ENCODE assay signal across 8 cellular contexts in genomic region chr3:108221911-108222812, GRCh38. TPM values are rescaled to one million over a fixed set of nuclear protein-coding genes. Genes with fewer than 3 reads are reported as not detected.
DNase-seq lines count a peak whose midpoint lies in the region; ATAC-seq and TF ChIP-seq lines count a peak whose summit lies in the region.

A gene with protein sequence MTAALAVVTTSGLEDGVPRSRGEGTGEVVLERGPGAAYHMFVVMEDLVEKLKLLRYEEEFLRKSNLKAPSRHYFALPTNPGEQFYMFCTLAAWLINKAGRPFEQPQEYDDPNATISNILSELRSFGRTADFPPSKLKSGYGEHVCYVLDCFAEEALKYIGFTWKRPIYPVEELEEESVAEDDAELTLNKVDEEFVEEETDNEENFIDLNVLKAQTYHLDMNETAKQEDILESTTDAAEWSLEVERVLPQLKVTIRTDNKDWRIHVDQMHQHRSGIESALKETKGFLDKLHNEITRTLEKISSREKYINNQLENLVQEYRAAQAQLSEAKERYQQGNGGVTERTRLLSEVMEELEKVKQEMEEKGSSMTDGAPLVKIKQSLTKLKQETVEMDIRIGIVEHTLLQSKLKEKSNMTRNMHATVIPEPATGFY (minus strand): TSS chr3:108222424. CDS start chr3:108222322, 102 bp downstream.

- H3K36me3 ChIP-seq in CD8-positive, alpha-beta T cell (ENCODE audit: insufficient read depth, low read length), result no peaks in the 10 kb centered on the region
- H3K36me3 ChIP-seq in effector memory CD4-positive, alpha-beta T cell (ENCODE audit: control insufficient read depth, insufficient read depth, low read length), result no peaks in the 10 kb centered on the region

- peaks cover 12% of the 10 kb centered on the region for H3K36me3 Mint-ChIP-seq in CD8-positive, alpha-beta T cell

- peak; percentile 89 to 97 (median 95) for DNase-seq in CD8-positive, alpha-beta T cell
- DNase-seq in HS-5 (ENCODE audit: low read depth), result peak; percentile 96
- peak; percentile 86 for DNase-seq in NK-92 treated with Interleukin-12 subunit alpha and Interleukin-12 subunit beta, amount 100 ng/mL, for 24 hours (lab: John Stamatoyannopoulos, UW)
- peak; percentile 94 to 96 (median 94) for DNase-seq in effector memory CD4-positive, alpha-beta T cell
- DNase-seq in lung microvascular endothelial cell (ENCODE audit: low read depth in 2 of 2), result peak; percentile 98 to 99
- DNase-seq in stimulated activated CD4-positive, alpha-beta T cell treated with anti-CD3 and anti-CD28 coated beads, TNF-alpha, amount 100 ng/mL, for 48 hours (ENCODE audit: low read depth in 3 of 3), result peak; percentile 84 to 88 (median 87)

- no peaks in the 10 kb centered on the region for H3K9me3 Mint-ChIP-seq in CD8-positive, alpha-beta T cell

- H3K4me1 Mint-ChIP-seq in CD8-positive, alpha-beta T cell (ENCODE audit: low read depth), result peaks cover 53% of the 10 kb centered on the region

- peak within 1 kb of the TSS; percentile 73 for H3K4me3 ChIP-seq in CD8-positive, alpha-beta T cell (ENCODE audit: low read depth, low read length)
- peak within 1 kb of the TSS; percentile 77 for H3K4me3 ChIP-seq in effector memory CD4-positive, alpha-beta T cell (ENCODE audit: insufficient read depth, low read depth, low read length, poor library complexity, severe bottlenecking)

- H3K27ac Mint-ChIP-seq in CD8-positive, alpha-beta T cell, result peak within 1 kb of the TSS; percentile 98

- no peaks in the 10 kb centered on the region for H3K9me3 ChIP-seq in CD8-positive, alpha-beta T cell (ENCODE audit: low read length)
- no peaks in the 10 kb centered on the region for H3K9me3 ChIP-seq in effector memory CD4-positive, alpha-beta T cell (ENCODE audit: control insufficient read depth, low read length)

- ATAC-seq in CD8-positive, alpha-beta T cell, result peak; percentile 94
- peak; percentile 86 for ATAC-seq in GM19468 (IDR thresholded peaks at IDR 0.05; ENCODE audit: extremely low read depth, unreplicated experiment)

- CTCF ChIA-PET in CD8-positive, alpha-beta T cell (lab: Charles Lee), result interaction anchor here (0.5 to 2.9 kb wide), 3 partner anchors 50 to 294 kb away, joined by 3 to 13 read pairs (median 3); no protein-coding TSS in a partner anchor
- CTCF ChIA-PET in activated CD8-positive, alpha-beta memory T cell treated with anti-CD3 and anti-CD28 coated beads for 36 hours (lab: Charles Lee), result interaction anchor here (0.8 to 1.1 kb wide), 2 partner anchors 166 to 531 kb away, joined by 3 read pairs; no protein-coding TSS in a partner anchor

- peak within 1 kb of the TSS; percentile 97 for H3K4me3 Mint-ChIP-seq in CD8-positive, alpha-beta T cell

- POLR2A ChIA-PET in CD8-positive, alpha-beta T cell (lab: Charles Lee), result interaction anchor here (0.5 to 6.0 kb wide), 12 partner anchors 9 to 602 kb away, joined by 3 to 46 read pairs (median 4); partner anchors contain the start of gene CD47
- POLR2A ChIA-PET in activated CD8-positive, alpha-beta memory T cell treated with anti-CD3 and anti-CD28 coated beads for 36 hours (lab: Charles Lee), result interaction anchor here (1.1 to 1.6 kb wide), 3 partner anchors 74 to 132 kb away, joined by 3 to 8 read pairs (median 7); partner anchors contain the start of gene HHLA2

- peak within 1 kb of the TSS; percentile 96 for H3K27ac ChIP-seq in CD8-positive, alpha-beta T cell (ENCODE audit: low read depth, low read length)
- H3K27ac ChIP-seq in effector memory CD4-positive, alpha-beta T cell (ENCODE audit: insufficient read depth, low read length, poor library complexity, severe bottlenecking), result peak within 1 kb of the TSS; percentile 91

- H3K4me1 ChIP-seq in CD8-positive, alpha-beta T cell (ENCODE audit: insufficient read depth, low read length), result peaks cover 41% of the 10 kb centered on the region
- peaks cover 19% of the 10 kb centered on the region for H3K4me1 ChIP-seq in effector memory CD4-positive, alpha-beta T cell (ENCODE audit: control insufficient read depth, insufficient read depth, low read length, poor library complexity, severe bottlenecking)

- no peak for TF ChIP-seq CTCF in CD8-positive, alpha-beta T cell (IDR thresholded peaks at IDR 0.05)

- intact Hi-C loops in CD8-positive, alpha-beta T cell (cut with DNase I, micrococcal nuclease), result loop anchor here (1.0 to 10.0 kb wide), 14 partner anchors 73 to 697 kb away; partner anchors contain the start of genes CD47 (in 2 of the 2), BBX (in 1 of the 2), CIP2A (in 1 of the 2) and DZIP3 (in 1 of the 2)

- no peaks in the 10 kb centered on the region for H3K27me3 ChIP-seq in CD8-positive, alpha-beta T cell (ENCODE audit: insufficient read depth, low read length)
- H3K27me3 ChIP-seq in effector memory CD4-positive, alpha-beta T cell (replicated peaks; ENCODE audit: control insufficient read depth, insufficient read depth, low read length, poor library complexity, severe bottlenecking), result no peaks in the 10 kb centered on the region

- H3K27me3 Mint-ChIP-seq in CD8-positive, alpha-beta T cell (ENCODE audit: low read depth), result no peaks in the 10 kb centered on the region

RNA-seq across cellular contexts. Expression of the gene that starts here (rescaled TPM):
- 10 to 100 TPM; 45.2 to 55.7 TPM for total RNA-seq in CD8-positive, alpha-beta T cell
- 10 to 100 TPM; 44.2 to 47.7 TPM for total RNA-seq in activated CD8-positive, alpha-beta memory T cell treated with anti-CD3 and anti-CD28 coated beads for 36 hours
- 20.6 and 21.4 TPM in 2 replicates for total RNA-seq in lung microvascular endothelial cell

Comparison
In these comparisons a context has a peak if more than half of its experiments do, and no peak if none do; other contexts are left out.
1. Peak in every context shown above with its lines: DNase-seq, ATAC-seq, H3K4me3 ChIP-seq and H3K27ac ChIP-seq.